ENCODE assay signal across 10 cellular contexts in genomic region chr11:702731-703461, GRCh38. TPM values are rescaled to one million over a fixed set of nuclear protein-coding genes. Genes with fewer than 3 reads are reported as not detected.
A peak's percentile ranks its signal among the peaks of the same experiment; 100 is the strongest.
DNase-seq lines count a peak whose midpoint lies in the region; ATAC-seq, FAIRE-seq and TF ChIP-seq lines count a peak whose summit lies in the region.
"Had no signal": no experiment of that assay in that cellular context is flagged by ENCODE, and none has a peak within 500 bp of the region (broad histone marks: within the 10 kb centered on the region; RNA-seq: fewer than 3 reads in every experiment).

No MANE protein-coding gene starts in this region.

- WGBS in HepG2 (ENCODE audit: low lambda C conversion rate): no CpG with 5 or more reads among the region's 21 CpGs

- no TSS peak for BruUV-seq in HepG2 (replicated peaks; lab: Mats Ljungman, UMichigan)

- peaks cover 11% of the 10 kb centered on the region for H3K27me3 Mint-ChIP-seq in activated T-cell treated with anti-CD3 and anti-CD28 coated beads, Interleukin-2, amount 50 U/mL, for 4 hours (ENCODE audit: low read depth)

- DNase-seq in HT-29 (ENCODE audit: low spot score): peak; percentile 85
- DNase-seq in adipocyte (ENCODE audit: low read depth): no peak
- no peak for DNase-seq in HepG2 (ENCODE audit: low spot score)
- DNase-seq in mesenteric fat pad (ENCODE audit: low spot score): no peak
- no peak for DNase-seq in stimulated activated CD4-positive, alpha-beta T cell treated with anti-CD3 and anti-CD28 coated beads, Interleukin-4, amount 100 ng/mL, for 1 hour
- no peak for DNase-seq in activated T-cell treated with anti-CD3 and anti-CD28 coated beads, Interleukin-2, amount 50 U/mL, for 4 hours
- DNase-seq in T-helper 2 cell: no peak
- DNase-seq: GF-D8 had no signal

- H4K20me1 ChIP-seq in HepG2 (ENCODE audit: insufficient read depth, low read length): no peaks in the 10 kb centered on the region

- POLR2A ChIA-PET in HepG2 (lab: Yijun Ruan, JAX): interaction anchor here (1.7 to 7.9 kb wide), 3 partner anchors 6 to 21 kb away, joined by 7 to 203 read pairs (median 191); partner anchors contain the start of genes DEAF1 and TMEM80

- H3K4me3 Mint-ChIP-seq in activated T-cell treated with anti-CD3 and anti-CD28 coated beads, Interleukin-2, amount 50 U/mL, for 4 hours: no peak overlapping the region

- TF ChIP-seq RAD21 in HepG2 (CRISPR knock-in tag; IDR thresholded peaks at IDR 0.05): no peak

- peaks cover 24% of the 10 kb centered on the region for H3K79me2 ChIP-seq in HepG2 (ENCODE audit: insufficient read depth, low read length)

- H3K9me3 ChIP-seq in adipocyte (ENCODE audit: control insufficient read depth, low read length) (no peaks in the 10 kb centered on the region), HepG2 (ENCODE audit: low read length) (no peaks in the 10 kb centered on the region), subcutaneous abdominal adipose tissue (ENCODE audit: control insufficient read depth in 5 of 5, low read length in 5 of 5) (no peaks in the 10 kb centered on the region)
- H3K9me3 ChIP-seq: gastrocnemius medialis had no signal

- no peaks in the 10 kb centered on the region for H3K27me3 ChIP-seq in adipocyte (replicated peaks; ENCODE audit: control insufficient read depth, insufficient read depth, low read length)
- no peaks in the 10 kb centered on the region; a peak in 1 of 5 replicates for H3K27me3 ChIP-seq in HepG2 (ENCODE audit: control insufficient read depth in 1 of 2, insufficient read depth in 2 of 2, low read length in 2 of 2)
- H3K27me3 ChIP-seq in subcutaneous abdominal adipose tissue (ENCODE audit: control insufficient read depth in 5 of 5, insufficient read depth in 4 of 5, low read length in 5 of 5): peaks cover 14 to 22% (median 20%) of the 10 kb centered on the region in 5 donors

- no peak overlapping the region for H2AFZ ChIP-seq in HepG2 (ENCODE audit: low read length)

- TF ChIP-seq CTCF in HepG2 (CRISPR knock-in tag; IDR thresholded peaks at IDR 0.05): no peak

- ATAC-seq in HepG2: no peak
- ATAC-seq in activated T-cell treated with anti-CD3 and anti-CD28 coated beads, Interleukin-2, amount 50 U/mL, for 4 hours: no peak

- peak overlapping the region; percentile 96 for H3K27ac ChIP-seq in HepG2 (ENCODE audit: extremely low read length, insufficient read depth, low read length)
- H3K27ac ChIP-seq in subcutaneous abdominal adipose tissue (ENCODE audit: low read depth, low read length): no peak overlapping the region

- peaks cover 3% of the 10 kb centered on the region for H3K36me3 Mint-ChIP-seq in activated T-cell treated with anti-CD3 and anti-CD28 coated beads, Interleukin-2, amount 50 U/mL, for 4 hours (ENCODE audit: insufficient read depth)

- TF ChIP-seq POLR2A in HepG2 (IDR thresholded peaks at IDR 0.05; ENCODE audit: insufficient read depth in 1 of 2, low read depth in 2 of 2, low read length in 2 of 2): no peak

- H3K4me1 Mint-ChIP-seq in activated T-cell treated with anti-CD3 and anti-CD28 coated beads, Interleukin-2, amount 50 U/mL, for 4 hours (ENCODE audit: low read depth): peaks cover 4% of the 10 kb centered on the region

- CTCF ChIA-PET in HepG2 (lab: Yijun Ruan, JAX; ENCODE audit: low intra/inter-chr PET ratio, low total read pairs): no interaction called here

- intact Hi-C loops in HepG2 (cut with micrococcal nuclease; ENCODE audit: unreplicated experiment): loop anchor here (10.0 kb wide), 1 partner anchor 48 kb away; no protein-coding TSS in a partner anchor

- H3K4me3 ChIP-seq in adipocyte (ENCODE audit: low read length): no peak overlapping the region
- H3K4me3 ChIP-seq in HepG2 (replicated peaks in 1 of 3; ENCODE audit: insufficient read depth in 1 of 3, low read depth in 2 of 3, low read length in 3 of 3): no peak overlapping the region
- H3K4me3 ChIP-seq in subcutaneous abdominal adipose tissue (ENCODE audit: low read depth in 1 of 5, low read length in 5 of 5): no peak overlapping the region
- H3K4me3 ChIP-seq: gastrocnemius medialis had no signal

- H3K9ac ChIP-seq in adipocyte (ENCODE audit: low read length): peak overlapping the region; percentile 42
- H3K9ac ChIP-seq in HepG2 (ENCODE audit: insufficient read depth, low read depth, low read length): 0 out of 2 replicates have a peak overlapping the region, but pooled peaks have one; percentile 46
- peak overlapping the region in 3 of 5 donors; percentile 45 to 48 (median 47) for H3K9ac ChIP-seq in subcutaneous abdominal adipose tissue (ENCODE audit: low read length in 5 of 5)

- H3K9me3 Mint-ChIP-seq in activated T-cell treated with anti-CD3 and anti-CD28 coated beads, Interleukin-2, amount 50 U/mL, for 4 hours: no peaks in the 10 kb centered on the region

- FAIRE-seq in HepG2 (lab: Jason Lieb, UNC): no peak

- in situ Hi-C loops in HepG2 (cut with HindIII; ENCODE audit: extremely low pct_ligation_motif_present, low pct_unique_long_range_greater_than_20kb): no loop called here

- TF ChIP-seq EP300 in HepG2 (IDR thresholded peaks at IDR 0.05; ENCODE audit: low read depth in 2 of 2, low read length in 2 of 2): no peak
- TF ChIP-seq EP300 in HepG2 (CRISPR knock-in tag; IDR thresholded peaks at IDR 0.05; ENCODE audit: borderline replicate concordance): no peak

- peaks cover 51% of the 10 kb centered on the region for H3K4me1 ChIP-seq in adipocyte (ENCODE audit: control insufficient read depth, insufficient read depth, low read length)
- H3K4me1 ChIP-seq in HepG2 (ENCODE audit: insufficient read depth, low read length): peaks cover 66% of the 10 kb centered on the region
- H3K4me1 ChIP-seq in subcutaneous abdominal adipose tissue (ENCODE audit: control insufficient read depth in 5 of 5, insufficient read depth in 5 of 5, low read length in 5 of 5): peaks cover 0 to 46% (median 37%) of the 10 kb centered on the region in 5 donors

- peak overlapping the region; percentile 82; the same call in 1 of the 2 replicates for H3K4me2 ChIP-seq in HepG2 (ENCODE audit: low read depth, low read length)

- H3K36me3 ChIP-seq in adipocyte (ENCODE audit: control insufficient read depth, insufficient read depth, low read length, severe bottlenecking) (peaks cover 19% of the 10 kb centered on the region), HepG2 (replicated peaks in 1 of 2; ENCODE audit: control insufficient read depth in 1 of 2, insufficient read depth in 2 of 2, low read length in 2 of 2) (peaks cover 2 to 8% of the 10 kb centered on the region in 2 experiments; a peak in 4 of 5 replicates), subcutaneous abdominal adipose tissue (ENCODE audit: control insufficient read depth in 5 of 5, insufficient read depth in 5 of 5, low read length in 5 of 5) (peaks cover 0 to 37% (median 24%) of the 10 kb centered on the region in 5 donors)

RNA-seq across cellular contexts. Expression of gene EPS8L2, which starts 3.1 kb away (rescaled TPM):
- total RNA-seq in HT-29 (2014; rRNA removed; shearing (Covaris generic)): 473 and 503 TPM in 2 replicates
- total RNA-seq in HepG2 (2016; rRNA removed; fragmentation: Illumina TruSeq; extraction: Trizol) (55.6 and 89.3 TPM in 2 replicates), mesenteric fat pad (12.1 TPM)
- total RNA-seq in HepG2 (2016; cell fraction: cytosol; rRNA removed; fragmentation: Illumina TruSeq; extraction: Trizol; ENCODE audit: low read depth): 23.4 and 26.5 TPM in 2 replicates
- total RNA-seq in HepG2 (2016; cell fraction: insoluble cytoplasmic fraction; rRNA removed; fragmentation: Illumina TruSeq; extraction: Trizol): 59.5 and 96.0 TPM in 2 replicates
- 40.7 and 48.2 TPM in 2 replicates for total RNA-seq in HepG2 (2016; cell fraction: membrane; rRNA removed; fragmentation: Illumina TruSeq; extraction: Trizol)
- 113 TPM in 2 replicates for total RNA-seq in HepG2 (2016; cell fraction: nucleus; rRNA removed; fragmentation: Illumina TruSeq; extraction: Trizol)
- polyA plus RNA-seq in HepG2 (2011; rRNA removed): 416 and 597 TPM in 2 replicates
- polyA plus RNA-seq in HepG2 (2011; cell fraction: cytosol; rRNA removed): 128 and 201 TPM in 2 replicates
- polyA plus RNA-seq in HepG2 (2011; cell fraction: nucleus; rRNA removed): 5,456 and 6,377 TPM in 2 replicates
- 164 and 263 TPM in 2 replicates for polyA plus RNA-seq in HepG2 (2012)
- polyA plus RNA-seq in HepG2 (2016; cell fraction: cytosol; fragmentation: Illumina TruSeq; extraction: Trizol; ENCODE audit: low read depth): 26.4 and 28.2 TPM in 2 replicates
- polyA plus RNA-seq in HepG2 (2016; cell fraction: insoluble cytoplasmic fraction; fragmentation: Illumina TruSeq; extraction: Trizol; ENCODE audit: low read depth): 71.6 and 87.9 TPM in 2 replicates
- 43.4 and 44.2 TPM in 2 replicates for polyA plus RNA-seq in HepG2 (2016; cell fraction: membrane; fragmentation: Illumina TruSeq; extraction: Trizol; ENCODE audit: low read depth)
- 595 and 650 TPM in 2 replicates for polyA plus RNA-seq in HepG2 (2016; cell fraction: nucleus; fragmentation: Illumina TruSeq; extraction: Trizol; ENCODE audit: insufficient read depth, low read depth)
- polyA minus RNA-seq in HepG2 (2011; rRNA and poly(A)+ RNA removed; ENCODE audit: low replicate concordance): 35.7 and 322 TPM in 2 replicates
- polyA minus RNA-seq in HepG2 (2011; cell fraction: cytosol; rRNA and poly(A)+ RNA removed): 77.0 and 84.5 TPM in 2 replicates
- polyA minus RNA-seq in HepG2 (2011; cell fraction: nucleus; rRNA and poly(A)+ RNA removed): 292 and 312 TPM in 2 replicates
- total RNA-seq in activated T-cell treated with anti-CD3 and anti-CD28 coated beads, Interleukin-2, amount 50 U/mL, for 4 hours: 10 to 100 TPM in 1 of 3 donors, 1 to 10 TPM in 2; 5.2 to 13.0 (median 7.0) TPM

RNA-seq across cellular contexts. Expression of gene TMEM80, which starts 7.3 kb away (rescaled TPM):
- 73.6 and 76.8 TPM in 2 replicates for total RNA-seq in HT-29 (2014; rRNA removed; shearing (Covaris generic))
- total RNA-seq in HepG2 (2016; rRNA removed; fragmentation: Illumina TruSeq; extraction: Trizol) (2.7 and 5.6 TPM in 2 replicates), mesenteric fat pad (14.6 TPM)
- 0.71 and 1.1 TPM in 2 replicates for total RNA-seq in HepG2 (2016; cell fraction: cytosol; rRNA removed; fragmentation: Illumina TruSeq; extraction: Trizol; ENCODE audit: low read depth)
- 2.5 and 6.4 TPM in 2 replicates for total RNA-seq in HepG2 (2016; cell fraction: insoluble cytoplasmic fraction; rRNA removed; fragmentation: Illumina TruSeq; extraction: Trizol)
- 2.9 and 3.2 TPM in 2 replicates for total RNA-seq in HepG2 (2016; cell fraction: membrane; rRNA removed; fragmentation: Illumina TruSeq; extraction: Trizol)
- 6.8 and 8.5 TPM in 2 replicates for total RNA-seq in HepG2 (2016; cell fraction: nucleus; rRNA removed; fragmentation: Illumina TruSeq; extraction: Trizol)
- polyA plus RNA-seq in HepG2 (2011; rRNA removed): 17.1 and 20.9 TPM in 2 replicates
- 13.5 and 14.1 TPM in 2 replicates for polyA plus RNA-seq in HepG2 (2011; cell fraction: cytosol; rRNA removed)
- polyA plus RNA-seq in HepG2 (2011; cell fraction: nucleus; rRNA removed): 42.7 and 42.8 TPM in 2 replicates
- polyA plus RNA-seq in HepG2 (2012): 20.6 and 20.8 TPM in 2 replicates
- polyA plus RNA-seq in HepG2 (2016; cell fraction: cytosol; fragmentation: Illumina TruSeq; extraction: Trizol; ENCODE audit: low read depth): 1.3 and 1.4 TPM in 2 replicates
- polyA plus RNA-seq in HepG2 (2016; cell fraction: insoluble cytoplasmic fraction; fragmentation: Illumina TruSeq; extraction: Trizol; ENCODE audit: low read depth): 3.6 and 3.8 TPM in 2 replicates
- 2.4 and 2.9 TPM in 2 replicates for polyA plus RNA-seq in HepG2 (2016; cell fraction: membrane; fragmentation: Illumina TruSeq; extraction: Trizol; ENCODE audit: low read depth)
- 21.0 and 22.8 TPM in 2 replicates for polyA plus RNA-seq in HepG2 (2016; cell fraction: nucleus; fragmentation: Illumina TruSeq; extraction: Trizol; ENCODE audit: insufficient read depth, low read depth)
- 5.4 and 7.9 TPM in 2 replicates for polyA minus RNA-seq in HepG2 (2011; rRNA and poly(A)+ RNA removed; ENCODE audit: low replicate concordance)
- 1.9 and 3.8 TPM in 2 replicates for polyA minus RNA-seq in HepG2 (2011; cell fraction: cytosol; rRNA and poly(A)+ RNA removed)
- 11.6 and 13.4 TPM in 2 replicates for polyA minus RNA-seq in HepG2 (2011; cell fraction: nucleus; rRNA and poly(A)+ RNA removed)
- total RNA-seq in activated T-cell treated with anti-CD3 and anti-CD28 coated beads, Interleukin-2, amount 50 U/mL, for 4 hours: 1 to 10 TPM; 6.8 to 7.5 (median 7.0) TPM

RNA-seq across cellular contexts. Expression of gene DEAF1, which starts 7.9 kb away (rescaled TPM):
- total RNA-seq in HT-29 (2014; rRNA removed; shearing (Covaris generic)): 77.8 and 139 TPM in 2 replicates
- total RNA-seq in HepG2 (2016; rRNA removed; fragmentation: Illumina TruSeq; extraction: Trizol) (18.2 and 29.6 TPM in 2 replicates), mesenteric fat pad (25.9 TPM)
- 52.0 and 58.7 TPM in 2 replicates for total RNA-seq in HepG2 (2016; cell fraction: cytosol; rRNA removed; fragmentation: Illumina TruSeq; extraction: Trizol; ENCODE audit: low read depth)
- 20.8 and 32.8 TPM in 2 replicates for total RNA-seq in HepG2 (2016; cell fraction: insoluble cytoplasmic fraction; rRNA removed; fragmentation: Illumina TruSeq; extraction: Trizol)
- total RNA-seq in HepG2 (2016; cell fraction: membrane; rRNA removed; fragmentation: Illumina TruSeq; extraction: Trizol): 63.0 and 70.8 TPM in 2 replicates
- total RNA-seq in HepG2 (2016; cell fraction: nucleus; rRNA removed; fragmentation: Illumina TruSeq; extraction: Trizol): 23.5 and 24.2 TPM in 2 replicates
- 22.3 and 31.6 TPM in 2 replicates for polyA plus RNA-seq in HepG2 (2011; rRNA removed)
- polyA plus RNA-seq in HepG2 (2011; cell fraction: cytosol; rRNA removed): 18.7 and 21.9 TPM in 2 replicates
- 48.8 and 50.2 TPM in 2 replicates for polyA plus RNA-seq in HepG2 (2011; cell fraction: nucleus; rRNA removed)
- polyA plus RNA-seq in HepG2 (2012): 24.8 and 28.9 TPM in 2 replicates
- 54.2 and 64.1 TPM in 2 replicates for polyA plus RNA-seq in HepG2 (2016; cell fraction: cytosol; fragmentation: Illumina TruSeq; extraction: Trizol; ENCODE audit: low read depth)
- polyA plus RNA-seq in HepG2 (2016; cell fraction: insoluble cytoplasmic fraction; fragmentation: Illumina TruSeq; extraction: Trizol; ENCODE audit: low read depth): 20.0 and 24.6 TPM in 2 replicates
- polyA plus RNA-seq in HepG2 (2016; cell fraction: membrane; fragmentation: Illumina TruSeq; extraction: Trizol; ENCODE audit: low read depth): 53.8 and 73.1 TPM in 2 replicates
- 41.0 and 44.0 TPM in 2 replicates for polyA plus RNA-seq in HepG2 (2016; cell fraction: nucleus; fragmentation: Illumina TruSeq; extraction: Trizol; ENCODE audit: insufficient read depth, low read depth)
- 25.5 and 31.1 TPM in 2 replicates for polyA minus RNA-seq in HepG2 (2011; rRNA and poly(A)+ RNA removed; ENCODE audit: low replicate concordance)
- 12.7 and 21.4 TPM in 2 replicates for polyA minus RNA-seq in HepG2 (2011; cell fraction: cytosol; rRNA and poly(A)+ RNA removed)
- 27.7 and 32.9 TPM in 2 replicates for polyA minus RNA-seq in HepG2 (2011; cell fraction: nucleus; rRNA and poly(A)+ RNA removed)
- total RNA-seq in activated T-cell treated with anti-CD3 and anti-CD28 coated beads, Interleukin-2, amount 50 U/mL, for 4 hours: 10 to 100 TPM; 53.1 to 59.6 (median 54.5) TPM

RNA-seq across cellular contexts. Expression of gene TALDO1, which starts 44.4 kb away (rescaled TPM):
- total RNA-seq in HT-29 (2014; rRNA removed; shearing (Covaris generic)): 669 and 686 TPM in 2 replicates
- total RNA-seq in HepG2 (2016; rRNA removed; fragmentation: Illumina TruSeq; extraction: Trizol) (240 and 336 TPM in 2 replicates), mesenteric fat pad (277 TPM)
- total RNA-seq in HepG2 (2016; cell fraction: cytosol; rRNA removed; fragmentation: Illumina TruSeq; extraction: Trizol; ENCODE audit: low read depth): 94.7 and 94.9 TPM in 2 replicates
- total RNA-seq in HepG2 (2016; cell fraction: insoluble cytoplasmic fraction; rRNA removed; fragmentation: Illumina TruSeq; extraction: Trizol): 233 and 351 TPM in 2 replicates
- 97.2 and 101 TPM in 2 replicates for total RNA-seq in HepG2 (2016; cell fraction: membrane; rRNA removed; fragmentation: Illumina TruSeq; extraction: Trizol)
- 84.2 and 97.2 TPM in 2 replicates for total RNA-seq in HepG2 (2016; cell fraction: nucleus; rRNA removed; fragmentation: Illumina TruSeq; extraction: Trizol)
- polyA plus RNA-seq in HepG2 (2011; rRNA removed): 88.1 and 107 TPM in 2 replicates
- 93.4 and 124 TPM in 2 replicates for polyA plus RNA-seq in HepG2 (2011; cell fraction: cytosol; rRNA removed)
- 50.1 and 56.3 TPM in 2 replicates for polyA plus RNA-seq in HepG2 (2011; cell fraction: nucleus; rRNA removed)
- 89.8 and 93.0 TPM in 2 replicates for polyA plus RNA-seq in HepG2 (2012)
- 78.6 and 81.5 TPM in 2 replicates for polyA plus RNA-seq in HepG2 (2016; cell fraction: cytosol; fragmentation: Illumina TruSeq; extraction: Trizol; ENCODE audit: low read depth)
- polyA plus RNA-seq in HepG2 (2016; cell fraction: insoluble cytoplasmic fraction; fragmentation: Illumina TruSeq; extraction: Trizol; ENCODE audit: low read depth): 291 and 296 TPM in 2 replicates
- polyA plus RNA-seq in HepG2 (2016; cell fraction: membrane; fragmentation: Illumina TruSeq; extraction: Trizol; ENCODE audit: low read depth): 74.1 and 77.8 TPM in 2 replicates
- polyA plus RNA-seq in HepG2 (2016; cell fraction: nucleus; fragmentation: Illumina TruSeq; extraction: Trizol; ENCODE audit: insufficient read depth, low read depth): 141 and 146 TPM in 2 replicates
- polyA minus RNA-seq in HepG2 (2011; rRNA and poly(A)+ RNA removed; ENCODE audit: low replicate concordance): 76.8 and 132 TPM in 2 replicates
- 46.9 and 78.3 TPM in 2 replicates for polyA minus RNA-seq in HepG2 (2011; cell fraction: cytosol; rRNA and poly(A)+ RNA removed)
- polyA minus RNA-seq in HepG2 (2011; cell fraction: nucleus; rRNA and poly(A)+ RNA removed): 15.8 and 16.4 TPM in 2 replicates
- 100 to 1,000 TPM; 281 to 316 (median 313) TPM for total RNA-seq in activated T-cell treated with anti-CD3 and anti-CD28 coated beads, Interleukin-2, amount 50 U/mL, for 4 hours
